Comparison of ENCODE assay signal across 21 cellular contexts in genomic region chrX:154403858-154404257, GRCh38.
"Had no signal": no experiment of that assay in that cellular context is flagged by ENCODE, and none has a peak within 500 bp of the region (broad histone marks: within the 10 kb centered on the region; RNA-seq: fewer than 3 reads in every experiment).

No MANE protein-coding gene starts in this region.

- H3K9me3 ChIP-seq: SK-N-SH had no signal

- H3K27ac Mint-ChIP-seq: IgD-negative memory B cell had no signal

- ATAC-seq: PC-3 had no signal

- DNase-seq: KBM-7, MV-4-11, NCI-H1048, NCI-H1105, NCI-H1417 treated with DMSO at 0.1 percent for 48 hours, NCI-H146, NCI-H1694 treated with DMSO at 0.1 percent for 48 hours, NCI-H1930, NCI-H2081, NCI-H2107, NCI-H2227 treated with DMSO at 0.1 percent for 48 hours, NCI-H524, NCI-H69, NCI-H774, PC-3, SHP77, SK-N-SH, SW 1271 had no signal

- H3K9ac ChIP-seq: SK-N-SH had no signal

- H3K4me2 ChIP-seq: SK-N-SH had no signal

- H3K27ac ChIP-seq: HL-60 had no signal

- H3K27me3 Mint-ChIP-seq: IgD-negative memory B cell had no signal

- FAIRE-seq: HTR-8/SVneo had no signal
